8 cellular contexts compared by ENCODE assay signal in the genomic region with DNA sequence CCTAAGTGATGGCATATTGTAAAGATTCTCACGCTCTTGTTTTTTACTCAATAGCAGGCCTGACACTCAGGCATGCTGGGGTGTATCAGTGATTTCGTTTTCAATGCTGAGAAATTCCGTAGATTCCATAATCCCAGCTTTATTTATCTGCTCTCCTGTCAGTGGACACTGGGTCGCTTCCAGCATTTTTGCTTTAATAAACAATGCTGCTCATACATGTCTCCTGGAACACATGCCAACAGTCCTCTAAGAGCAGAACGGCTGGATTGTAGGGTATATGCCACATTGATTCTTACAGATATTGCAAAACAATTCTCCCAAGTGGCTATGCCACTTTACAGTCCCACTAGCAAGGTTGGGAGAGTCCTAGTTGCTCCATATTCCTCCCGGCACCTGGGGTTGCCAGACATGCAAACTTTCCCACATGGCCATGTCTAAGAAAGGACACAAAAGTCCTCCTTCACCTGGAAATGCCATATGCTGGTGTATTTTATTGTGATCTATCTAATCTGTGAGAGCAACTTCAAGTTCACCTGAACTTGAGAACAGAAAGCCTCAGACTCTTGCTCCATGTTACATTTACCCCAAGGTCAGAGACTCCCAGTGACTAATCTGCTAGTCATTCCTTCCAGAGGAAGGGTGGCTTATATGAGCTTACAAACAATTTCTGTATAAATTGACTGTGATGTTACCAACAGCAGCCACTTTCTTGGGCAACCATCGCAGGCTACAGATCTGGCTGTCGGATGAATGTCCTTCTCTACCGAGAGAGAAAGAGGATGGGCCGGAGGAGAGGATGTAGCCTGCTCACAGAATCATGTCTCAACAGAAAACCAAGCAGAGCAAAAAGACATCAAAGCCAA.
A peak's percentile ranks its signal among the peaks of the same experiment; 100 is the strongest.
DNase-seq lines count a peak whose midpoint lies in the region; ATAC-seq, FAIRE-seq and TF ChIP-seq lines count a peak whose summit lies in the region.

No MANE protein-coding gene starts in this region.

- H3K27ac ChIP-seq in tibial artery: peak overlapping the region; percentile 61 to 67

- intact Hi-C loops in tibial artery (cut with DNase I; ENCODE audit: low total_unique reads): no loop called here

- H3K4me1 Mint-ChIP-seq in activated naive CD4-positive, alpha-beta T cell treated with anti-CD3 and anti-CD28 coated beads, Interleukin-2, amount 50 U/mL, for 24 hours: peaks cover 86% of the 10 kb centered on the region

- peak; percentile 46 for DNase-seq in stimulated activated naive CD4-positive, alpha-beta T cell treated with Interleukin-2 at 50 U/mL for 16 hours (lab: John Stamatoyannopoulos, UW)
- no peak for DNase-seq in stimulated activated naive CD4-positive, alpha-beta T cell (lab: John Stamatoyannopoulos, UW)
- DNase-seq in kidney tubule cell (ENCODE audit: low spot score): peak; percentile 82
- peak in 1 of 2 donors; percentile 17 for DNase-seq in tibial artery
- DNase-seq in frontal cortex (ENCODE audit: low spot score in 2 of 2): no peak
- DNase-seq in H7: no peak

- H3K36me3 ChIP-seq in tibial artery (no peaks in the 10 kb centered on the region), H7 (replicated peaks; ENCODE audit: control insufficient read depth, insufficient read depth, low read length) (no peaks in the 10 kb centered on the region; the same call in 1 of the 2 replicates)

- H3K36me3 Mint-ChIP-seq in activated naive CD4-positive, alpha-beta T cell treated with anti-CD3 and anti-CD28 coated beads, Interleukin-2, amount 50 U/mL, for 24 hours: peaks cover 5% of the 10 kb centered on the region

- no peaks in the 10 kb centered on the region for H3K9me3 Mint-ChIP-seq in activated naive CD4-positive, alpha-beta T cell treated with anti-CD3 and anti-CD28 coated beads, Interleukin-2, amount 50 U/mL, for 24 hours

- ATAC-seq in GM19351 (IDR thresholded peaks at IDR 0.05; ENCODE audit: unreplicated experiment): no peak

- H3K4me3 Mint-ChIP-seq in activated naive CD4-positive, alpha-beta T cell treated with anti-CD3 and anti-CD28 coated beads, Interleukin-2, amount 50 U/mL, for 24 hours: peak overlapping the region; percentile 87

- H3K4me1 ChIP-seq in tibial artery: peaks cover 0 to 73% (median 29%) of the 10 kb centered on the region in 4 donors

- FAIRE-seq in frontal cortex (lab: Jason Lieb, UNC): no peak

- H3K27me3 ChIP-seq in tibial artery (no peaks in the 10 kb centered on the region), H7 (ENCODE audit: control insufficient read depth, insufficient read depth, low read length) (no peaks in the 10 kb centered on the region)

- H3K4me3 ChIP-seq in tibial artery (no peak overlapping the region), H7 (ENCODE audit: insufficient read depth, low read depth, low read length) (no peak overlapping the region)

- H3K9me3 ChIP-seq in tibial artery: no peaks in the 10 kb centered on the region

- no peak for TF ChIP-seq CTCF in tibial artery (IDR thresholded peaks at IDR 0.05)

- H3K27ac Mint-ChIP-seq in activated naive CD4-positive, alpha-beta T cell treated with anti-CD3 and anti-CD28 coated beads, Interleukin-2, amount 50 U/mL, for 24 hours: peak overlapping the region; percentile 99

- no peaks in the 10 kb centered on the region for H3K27me3 Mint-ChIP-seq in activated naive CD4-positive, alpha-beta T cell treated with anti-CD3 and anti-CD28 coated beads, Interleukin-2, amount 50 U/mL, for 24 hours

Comparison
In these comparisons a context has a peak if more than half of its experiments do, and no peak if none do; other contexts are left out.
1. DNase-seq: peak in stimulated activated naive CD4-positive, alpha-beta T cell treated with Interleukin-2 at 50 U/mL for 16 hours (single experiment) and kidney tubule cell (single experiment); none in stimulated activated naive CD4-positive, alpha-beta T cell (0 of 6), frontal cortex (0 of 2) and H7 (single experiment).